In genomic region chr5:175443514-175444059, GRCh38 we compare ENCODE assay signal across 11 cellular contexts. TPM values are rescaled to one million over a fixed set of nuclear protein-coding genes. Genes with fewer than 3 reads are reported as not detected.
DNase-seq lines count a peak whose midpoint lies in the region; ATAC-seq and TF ChIP-seq lines count a peak whose summit lies in the region.
"Had no signal": no experiment of that assay in that cellular context is flagged by ENCODE, and none has a peak within 500 bp of the region (broad histone marks: within the 10 kb centered on the region; RNA-seq: fewer than 3 reads in every experiment).

No MANE protein-coding gene starts in this region.

- H3K4me3 ChIP-seq in GM23248 (no peak overlapping the region), iPS-15b (ENCODE audit: low read depth, low read length) (peak overlapping the region; percentile 59), smooth muscle cell (peak overlapping the region; percentile 55)

- H3K36me3 Mint-ChIP-seq in WTC11: no peaks in the 10 kb centered on the region

- H3K79me2 ChIP-seq in GM23248 (ENCODE audit: insufficient read depth) (no peaks in the 10 kb centered on the region), smooth muscle cell (ENCODE audit: low read depth) (no peaks in the 10 kb centered on the region)

- no peaks in the 10 kb centered on the region for H3K9me3 Mint-ChIP-seq in WTC11

- TF ChIP-seq CTCF in WTC11 (IDR thresholded peaks at IDR 0.05): no peak
- no peak for TF ChIP-seq CTCF in smooth muscle cell (IDR thresholded peaks at IDR 0.05; ENCODE audit: borderline replicate concordance, insufficient read depth, poor library complexity, severe bottlenecking)

- H3K4me1 ChIP-seq in GM23248 (ENCODE audit: insufficient read depth): no peaks in the 10 kb centered on the region
- H3K4me1 ChIP-seq in iPS-15b (ENCODE audit: control insufficient read depth, insufficient read depth, low read length): peaks cover 10% of the 10 kb centered on the region
- peaks cover 13% of the 10 kb centered on the region for H3K4me1 ChIP-seq in smooth muscle cell (ENCODE audit: low read depth)

- H3K27me3 ChIP-seq in GM23248 (replicated peaks; ENCODE audit: insufficient read depth) (peaks cover 37% of the 10 kb centered on the region), iPS-15b (ENCODE audit: control insufficient read depth, insufficient read depth, low read length) (peaks cover 65% of the 10 kb centered on the region), smooth muscle cell (ENCODE audit: low read depth) (peaks cover 52% of the 10 kb centered on the region)

- CTCF ChIA-PET in WTC11 (lab: Charles Lee): interaction anchor here (0.7 to 1.4 kb wide), 17 partner anchors 11 to 534 kb away, joined by 3 to 10 read pairs (median 4); no protein-coding TSS in a partner anchor

- peaks cover 31% of the 10 kb centered on the region for H3K4me1 Mint-ChIP-seq in WTC11

- H3K9me3 ChIP-seq in GM23248 (ENCODE audit: low read depth) (no peaks in the 10 kb centered on the region), iPS-15b (ENCODE audit: control insufficient read depth, insufficient read depth, low read length) (no peaks in the 10 kb centered on the region), smooth muscle cell (replicated peaks; ENCODE audit: low read depth) (no peaks in the 10 kb centered on the region)
- H3K9me3 ChIP-seq: pancreas had no signal

- H3K27ac ChIP-seq in GM23248 (no peak overlapping the region), smooth muscle cell (ENCODE audit: low read depth) (no peak overlapping the region)
- H3K27ac ChIP-seq: pancreas had no signal

- in situ Hi-C loops in GM23248 (cut with MboI) (loop anchor here (10.0 kb wide), 1 partner anchor 489 kb away; no protein-coding TSS in a partner anchor), ACHN (cut with HindIII; ENCODE audit: low pct_ligation_motif_present, low pct_unique_long_range_greater_than_20kb, low sequenced_read_pairs) (no loop called here)

- H4K20me1 ChIP-seq in GM23248 (ENCODE audit: insufficient read depth) (no peaks in the 10 kb centered on the region), smooth muscle cell (ENCODE audit: low read depth) (no peaks in the 10 kb centered on the region)

- no peaks in the 10 kb centered on the region for H3K9me2 ChIP-seq in GM23248 (ENCODE audit: insufficient read depth)

- peak; percentile 6 for DNase-seq in GM23248
- peak; percentile 41 for DNase-seq in WTC11 (ENCODE audit: low spot score)
- DNase-seq in smooth muscle cell (lab: John Stamatoyannopoulos, UW; ENCODE audit: unreplicated experiment): no peak
- DNase-seq in GM03348 (ENCODE audit: low spot score): no peak
- DNase-seq in foreskin melanocyte: no peak
- DNase-seq in ACHN: no peak
- DNase-seq: activated gamma-delta T cell treated with Interleukin-2 at 50 U/mL for 16 hours, KG1 had no signal

- H3K4me3 Mint-ChIP-seq in WTC11: peak overlapping the region; percentile 51

- H3K9ac ChIP-seq in GM23248 (no peak overlapping the region), iPS-15b (ENCODE audit: low read depth, low read length) (no peak overlapping the region), smooth muscle cell (ENCODE audit: low read depth) (no peak overlapping the region)

- H2AFZ ChIP-seq in GM23248 (no peak overlapping the region), smooth muscle cell (ENCODE audit: low read depth) (peak overlapping the region; percentile 85)

- H3F3A ChIP-seq in GM23248 (ENCODE audit: insufficient read depth) (no peaks in the 10 kb centered on the region), smooth muscle cell (ENCODE audit: low read depth) (no peaks in the 10 kb centered on the region)

- no peak; the same call in 1 of the 2 replicates for ATAC-seq in WTC11

- H3K4me2 ChIP-seq in GM23248 (ENCODE audit: unreplicated experiment) (no peak overlapping the region), smooth muscle cell (peak overlapping the region; percentile 90)

- WGBS in GM23248 (ENCODE audit: low coverage in 1 of 2, low lambda C conversion rate in 2 of 2, missing lambda C conversion rate in 2 of 2), 2 experiments: 3 to 4% methylated on average over 28 of the region's 29 CpGs
- 12% methylated on average over 29 of the region's 29 CpGs for WGBS in smooth muscle cell (ENCODE audit: low lambda C conversion rate)

- H3K36me3 ChIP-seq in GM23248 (ENCODE audit: low read depth) (no peaks in the 10 kb centered on the region), iPS-15b (ENCODE audit: control insufficient read depth, insufficient read depth, low read length) (no peaks in the 10 kb centered on the region), smooth muscle cell (ENCODE audit: low read depth) (no peaks in the 10 kb centered on the region)
- H3K36me3 ChIP-seq: pancreas had no signal

- peaks cover 63% of the 10 kb centered on the region for H3K27me3 Mint-ChIP-seq in WTC11 (ENCODE audit: low read depth)

- POLR2A ChIA-PET in WTC11 (lab: Charles Lee): no interaction called here

- no peak overlapping the region for H3K27ac Mint-ChIP-seq in WTC11

TF ChIP-seq in WTC11, 78 proteins besides CTCF, POLR2A, EP300 and RAD21:
- TF ChIP-seq CREM (CRISPR knock-in tag; IDR thresholded peaks at IDR 0.05) (no peak), ZNF423 (CRISPR knock-in tag; IDR thresholded peaks at IDR 0.05) (peak; percentile 95), NFE2L1 (CRISPR knock-in tag; IDR thresholded peaks at IDR 0.05) (no peak), MLX (CRISPR knock-in tag; IDR thresholded peaks at IDR 0.05) (no peak)

RNA-seq across cellular contexts. Expression of gene DRD1, which starts 0.4 kb away (rescaled TPM):
- total RNA-seq in GM23248 (2014; rRNA removed; shearing (Covaris generic)): not detected in 2 replicates
- not detected in 2 replicates for polyA plus RNA-seq in GM23248 (2016; fragmentation: Nextera tagmentation; extraction: Ambion mirVana)
- 0.07 TPM in 2 of 3 replicates, not detected in the other for total RNA-seq in WTC11 (2021)
- 0.67 and 1.3 TPM in 2 replicates for total RNA-seq in smooth muscle cell
- polyA plus RNA-seq in smooth muscle cell: 0.32 and 0.93 TPM in 2 replicates
- total RNA-seq: endothelial cell of umbilical vein had no signal
- polyA plus RNA-seq: endothelial cell of umbilical vein had no signal

RNA-seq across cellular contexts. Expression of gene SFXN1, which starts 34.8 kb away (rescaled TPM):
- total RNA-seq in GM23248 (2014; rRNA removed; shearing (Covaris generic)): 73.0 and 96.4 TPM in 2 replicates
- polyA plus RNA-seq in GM23248 (2016; fragmentation: Nextera tagmentation; extraction: Ambion mirVana) (50.3 and 51.9 TPM in 2 replicates), smooth muscle cell (63.9 and 65.6 TPM in 2 replicates)
- total RNA-seq in WTC11 (2021) (82.9 to 96.1 TPM (median 85.6 TPM) in 3 replicates), smooth muscle cell (136 and 142 TPM in 2 replicates)

Comparison
In these comparisons a context has a peak if more than half of its experiments do, and no peak if none do; other contexts are left out.
1. DNase-seq: peak in GM23248 (single experiment) and WTC11 (single experiment); none in smooth muscle cell (single experiment), GM03348 (single experiment), foreskin melanocyte (single experiment) and ACHN (single experiment).